In genomic region chr12:46160981-46161690, GRCh38 we compare ENCODE assay signal across 16 cellular contexts.
DNase-seq lines count a peak whose midpoint lies in the region; ATAC-seq and TF ChIP-seq lines count a peak whose summit lies in the region.
"Had no signal": no experiment of that assay in that cellular context is flagged by ENCODE, and none has a peak within 500 bp of the region (broad histone marks: within the 10 kb centered on the region; RNA-seq: fewer than 3 reads in every experiment).

No MANE protein-coding gene starts in this region.

- H3K4me3 ChIP-seq in neural progenitor cell: no peak overlapping the region
- H3K4me3 ChIP-seq: left lung, ovary, testis had no signal

- no peaks in the 10 kb centered on the region for H3K36me3 ChIP-seq in neural progenitor cell
- H3K36me3 ChIP-seq: left lung, ovary had no signal

- peak overlapping the region in 3 of 5 experiments; percentile 0 to 63 (median 50) for H3K27ac Mint-ChIP-seq in brain
- H3K27ac Mint-ChIP-seq in neural progenitor cell: peak overlapping the region; percentile 9
- peak overlapping the region; percentile 62 for H3K27ac Mint-ChIP-seq in type B pancreatic cell
- H3K27ac Mint-ChIP-seq: activated T-helper 1 cell treated with anti-CD3 and anti-CD28 coated beads, Interleukin-12 subunit alpha, Interleukin-12 subunit beta, Interleukin-2, Interleukin-4 antibody, amounts not matched to agents 30 ng/mL and 10 ng/mL and 1 ng/mL, durations not matched to agents 14 hours and 24 hours and 36 hours; T-helper 17 cell had no signal

- H3K9me3 Mint-ChIP-seq in brain (peaks cover 4 to 9% (median 8%) of the 10 kb centered on the region in 5 experiments), neural progenitor cell (peaks cover 8% of the 10 kb centered on the region), type B pancreatic cell (peaks cover 2% of the 10 kb centered on the region)

- no peak overlapping the region for H3K4me2 ChIP-seq in neural progenitor cell

- H3K27ac ChIP-seq in neural progenitor cell: no peak overlapping the region
- H3K27ac ChIP-seq: left lung, testis had no signal

- intact Hi-C loops in Right ventricle myocardium inferior (cut with DNase I) (no loop called here), Right ventricle myocardium superior (cut with DNase I) (no loop called here)

- no peaks in the 10 kb centered on the region for H4K20me1 ChIP-seq in neural progenitor cell (ENCODE audit: low read depth)

- no peak overlapping the region for H2AFZ ChIP-seq in neural progenitor cell (replicated peaks)

- no peaks in the 10 kb centered on the region for H3K9me3 ChIP-seq in neural progenitor cell (ENCODE audit: low read depth)
- H3K9me3 ChIP-seq: ovary, testis had no signal

- ATAC-seq in Right ventricle myocardium inferior (peak; percentile 6), Right ventricle myocardium superior (ENCODE audit: poor library complexity) (no peak), GM19035 (IDR thresholded peaks at IDR 0.05; ENCODE audit: unreplicated experiment) (no peak), HG02840 (IDR thresholded peaks at IDR 0.05; ENCODE audit: low FRiP score, unreplicated experiment) (no peak)
- ATAC-seq: activated CD4-positive, CD25-positive, alpha-beta regulatory T cell treated with anti-CD3 and anti-CD28 coated beads, Interleukin-2, amount 50 U/mL, for 24 hours; T-helper 17 cell had no signal

- no peaks in the 10 kb centered on the region for H3F3A ChIP-seq in neural progenitor cell (ENCODE audit: low read depth)

- H3K4me1 Mint-ChIP-seq in brain: peaks cover 32% of the 10 kb centered on the region
- H3K4me1 Mint-ChIP-seq in neural progenitor cell: peaks cover 15% of the 10 kb centered on the region
- peaks cover 30% of the 10 kb centered on the region for H3K4me1 Mint-ChIP-seq in type B pancreatic cell (ENCODE audit: unreplicated experiment)

- no peak overlapping the region for H3K9ac ChIP-seq in neural progenitor cell

- TF ChIP-seq CTCF in brain (conservative IDR thresholded peaks at IDR 0.05) (no peak), neural progenitor cell (IDR thresholded peaks at IDR 0.05) (no peak), type B pancreatic cell (conservative IDR thresholded peaks at IDR 0.05) (no peak)

- no peaks in the 10 kb centered on the region for H3K4me1 ChIP-seq in neural progenitor cell

- H3K79me2 ChIP-seq in neural progenitor cell (ENCODE audit: low read depth): no peaks in the 10 kb centered on the region

- DNase-seq in Right ventricle myocardium inferior (ENCODE audit: missing footprints): no peak
- DNase-seq in Right ventricle myocardium superior: no peak
- no peak for DNase-seq in neural progenitor cell (ENCODE audit: low spot score)
- no peak for DNase-seq in type B pancreatic cell (ENCODE audit: extremely low spot score, unreplicated experiment)
- DNase-seq in activated naive CD4-positive, alpha-beta T cell (lab: John Stamatoyannopoulos, UW): no peak
- DNase-seq: activated CD8-positive, alpha-beta memory T cell treated with anti-CD3 and anti-CD28 coated beads for 24 hours; central memory CD4-positive, alpha-beta T cell; left lung; ovary; T-helper 17 cell; testis had no signal

- H3K4me3 Mint-ChIP-seq in brain (peak overlapping the region in 3 of 5 experiments; percentile 1 to 6 (median 4)), neural progenitor cell (no peak overlapping the region), type B pancreatic cell (peak overlapping the region; percentile 77)
- H3K4me3 Mint-ChIP-seq: activated T-helper 1 cell treated with anti-CD3 and anti-CD28 coated beads, Interleukin-12 subunit alpha, Interleukin-12 subunit beta, Interleukin-2, Interleukin-4 antibody, amounts not matched to agents 30 ng/mL and 10 ng/mL and 1 ng/mL, durations not matched to agents 14 hours and 24 hours and 36 hours; T-helper 17 cell had no signal

- H3K36me3 Mint-ChIP-seq in brain (peaks cover 7% of the 10 kb centered on the region), neural progenitor cell (no peaks in the 10 kb centered on the region), type B pancreatic cell (peaks cover 6% of the 10 kb centered on the region)

- no peaks in the 10 kb centered on the region for H3K27me3 ChIP-seq in neural progenitor cell
- H3K27me3 ChIP-seq: left lung, ovary, testis had no signal

- H3K27me3 Mint-ChIP-seq in brain: peaks cover 11% of the 10 kb centered on the region
- H3K27me3 Mint-ChIP-seq in neural progenitor cell (ENCODE audit: insufficient read depth, low read depth): no peaks in the 10 kb centered on the region
- no peaks in the 10 kb centered on the region for H3K27me3 Mint-ChIP-seq in type B pancreatic cell
- H3K27me3 Mint-ChIP-seq: T-helper 17 cell had no signal

Comparison
In these comparisons a context has a peak if more than half of its experiments do, and no peak if none do; other contexts are left out.
1. H3K27ac Mint-ChIP-seq: peak in every context shown above with its lines; median percentile 62 in type B pancreatic cell; 50 in brain; 9 in neural progenitor cell.